Comparison of ENCODE assay signal across 8 cellular contexts in the genomic region with DNA sequence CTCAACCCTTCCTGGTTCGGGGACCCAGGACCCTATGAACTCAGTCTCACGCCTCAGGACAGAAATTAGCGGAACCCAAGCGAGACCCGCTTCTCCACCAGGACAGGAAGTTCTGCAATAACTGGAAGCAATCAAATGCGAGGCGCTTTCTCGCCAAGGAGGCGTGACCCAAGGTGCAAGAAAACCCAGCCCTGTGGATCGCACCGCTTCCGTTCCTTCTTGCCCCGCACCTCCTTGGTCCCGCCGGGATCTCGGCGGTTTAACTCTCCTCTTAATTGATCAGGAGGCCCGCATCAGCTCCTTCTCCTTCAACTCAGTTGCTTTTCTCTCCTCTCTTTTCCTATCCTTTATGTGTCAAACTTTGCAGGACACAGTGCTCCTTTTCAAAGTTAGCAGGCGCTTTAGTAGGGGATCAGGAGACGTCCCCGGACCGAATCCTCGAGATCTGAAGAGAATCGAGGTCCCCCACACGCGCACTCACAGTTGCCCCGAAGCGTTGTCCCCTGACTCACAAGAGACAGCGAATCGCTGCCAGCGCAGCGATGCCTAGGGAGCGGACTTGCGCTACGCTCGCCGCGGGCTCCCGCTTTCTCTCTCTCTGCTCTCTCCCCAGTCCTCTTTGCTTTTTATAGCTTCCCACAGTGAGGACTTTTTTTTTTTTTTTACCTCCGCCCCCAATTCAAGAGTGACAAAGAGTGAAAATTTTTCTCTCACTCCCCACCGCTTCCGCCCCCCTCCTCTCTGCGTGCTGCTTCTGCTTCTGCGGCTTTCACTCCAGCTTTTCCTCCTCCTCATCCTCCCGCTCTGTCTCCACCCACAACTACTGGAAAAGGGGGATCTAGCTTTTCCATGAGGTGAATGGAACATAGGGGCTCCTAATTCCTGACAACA. TPM values are rescaled to one million over a fixed set of nuclear protein-coding genes. Genes with fewer than 3 reads are reported as not detected.
A peak's percentile ranks its signal among the peaks of the same experiment; 100 is the strongest.
DNase-seq lines count a peak whose midpoint lies in the region; ATAC-seq and TF ChIP-seq lines count a peak whose summit lies in the region.

TSS of gene DKK2 (minus strand) at position 603 of the 891 bp plus-strand sequence. CDS start 722 bp downstream, outside the sequence.

- peak; percentile 23 for DNase-seq in NCI-H226
- peak; percentile 89 for DNase-seq in chondrocyte (ENCODE audit: low spot score)
- DNase-seq in memory B cell (ENCODE audit: low spot score in 2 of 2): no peak
- peak; percentile 8 to 13 for DNase-seq in thyroid gland
- no peak for DNase-seq in OCI-M1 (lab: John Stamatoyannopoulos, UW)
- no peak for DNase-seq in COLO668 (lab: John Stamatoyannopoulos, UW; ENCODE audit: unreplicated experiment)

- H3K4me1 Mint-ChIP-seq in chondrocyte (ENCODE audit: low read depth): peaks cover 51% of the 10 kb centered on the region
- peaks cover 16% of the 10 kb centered on the region for H3K4me1 Mint-ChIP-seq in memory B cell

- H3K9me3 Mint-ChIP-seq in chondrocyte (ENCODE audit: low read depth) (no peaks in the 10 kb centered on the region), memory B cell (no peaks in the 10 kb centered on the region)

- peaks cover 3 to 23% of the 10 kb centered on the region in 2 donors for H3K4me1 ChIP-seq in thyroid gland

- intact Hi-C loops in thyroid gland (cut with DNase I): no loop called here

- no peaks in the 10 kb centered on the region for H3K9me3 ChIP-seq in thyroid gland

- no peak for TF ChIP-seq POLR2A in thyroid gland (IDR thresholded peaks at IDR 0.05)

- 2 to 3% methylated on average over 44 of the region's 45 CpGs for WGBS in thyroid gland, 2 donors

- H3K27ac ChIP-seq in thyroid gland: no peak within 1 kb of the TSS

- no peaks in the 10 kb centered on the region for H3K36me3 ChIP-seq in thyroid gland

- H3K4me3 Mint-ChIP-seq in chondrocyte (ENCODE audit: unreplicated experiment) (peak within 1 kb of the TSS; percentile 98), memory B cell (peak within 1 kb of the TSS; percentile 53)

- H3K27ac Mint-ChIP-seq in chondrocyte (ENCODE audit: unreplicated experiment) (peak within 1 kb of the TSS; percentile 88), memory B cell (no peak within 1 kb of the TSS)

- H3K36me3 Mint-ChIP-seq in chondrocyte (ENCODE audit: low read depth): no peaks in the 10 kb centered on the region
- no peaks in the 10 kb centered on the region for H3K36me3 Mint-ChIP-seq in memory B cell

- no peaks in the 10 kb centered on the region for H3K27me3 Mint-ChIP-seq in chondrocyte (ENCODE audit: low read depth)
- H3K27me3 Mint-ChIP-seq in memory B cell: peaks cover 13% of the 10 kb centered on the region

- ATAC-seq in GM18907 (IDR thresholded peaks at IDR 0.05; ENCODE audit: unreplicated experiment) (peak; percentile 54), memory B cell (ENCODE audit: low read depth) (no peak), HG03439 (IDR thresholded peaks at IDR 0.05; ENCODE audit: unreplicated experiment) (no peak)

- TF ChIP-seq CTCF in chondrocyte (IDR thresholded peaks at IDR 0.05) (no peak), thyroid gland (IDR thresholded peaks at IDR 0.05) (no peak)

- peaks cover 7% of the 10 kb centered on the region for H3K27me3 ChIP-seq in thyroid gland

- no peak within 1 kb of the TSS for H3K4me3 ChIP-seq in thyroid gland (replicated peaks in 1 of 3)

RNA-seq across cellular contexts. Expression of gene DKK2, which starts in this region (rescaled TPM):
- 107 to 259 TPM (median 109 TPM) in 3 replicates for total RNA-seq in chondrocyte
- total RNA-seq in thyroid gland: 1 to 10 TPM in 2 of 4 donors, under 1 TPM in 2; 0.34 to 1.5 (median 0.77) TPM

Comparison
In these comparisons a context has a peak if more than half of its experiments do, and no peak if none do; other contexts are left out.
1. RNA of gene DKK2 (total RNA-seq): 107 to 259 TPM in chondrocyte; 0.34 to 1.5 TPM in thyroid gland; every median in the first group is over 10 times any median in the second.
2. DNase-seq: peak in NCI-H226 (single experiment), chondrocyte (single experiment) and thyroid gland (2 of 2); none in memory B cell (0 of 2), OCI-M1 (single experiment) and COLO668 (single experiment).